ENCODE assay signal across 12 cellular contexts in genomic region chr12:80044694-80045046, GRCh38. TPM values are rescaled to one million over a fixed set of nuclear protein-coding genes. Genes with fewer than 3 reads are reported as not detected.
DNase-seq lines count a peak whose midpoint lies in the region; ATAC-seq and TF ChIP-seq lines count a peak whose summit lies in the region.
"Had no signal": no experiment of that assay in that cellular context is flagged by ENCODE, and none has a peak within 500 bp of the region (broad histone marks: within the 10 kb centered on the region; RNA-seq: fewer than 3 reads in every experiment).

No MANE protein-coding gene starts in this region.

- H3K4me1 Mint-ChIP-seq in CD4-positive, alpha-beta T cell (ENCODE audit: low read depth), result no peaks in the 10 kb centered on the region
- H3K4me1 Mint-ChIP-seq: activated naive CD4-positive, alpha-beta T cell treated with anti-CD3 and anti-CD28 coated beads, Interleukin-2, amount 50 U/mL, for 24 hours had no signal

- no peaks in the 10 kb centered on the region for H3K9me3 ChIP-seq in osteoblast (ENCODE audit: low read depth, low read length)
- H3K9me3 ChIP-seq in CD4-positive, alpha-beta T cell (ENCODE audit: control insufficient read depth, low read length), result no peaks in the 10 kb centered on the region

- H3K4me3 Mint-ChIP-seq in CD4-positive, alpha-beta T cell, result no peak overlapping the region
- H3K4me3 Mint-ChIP-seq: activated naive CD4-positive, alpha-beta T cell treated with anti-CD3 and anti-CD28 coated beads, Interleukin-2, amount 50 U/mL, for 24 hours had no signal

- DNase-seq in GM04503 (ENCODE audit: low read depth) (peak; percentile 82), brain microvascular endothelial cell (peak; percentile 87), osteoblast (ENCODE audit: insufficient read length, low spot score, missing footprints) (peak; percentile 72), anterior cingulate cortex (lab: John Stamatoyannopoulos, UW) (no peak)
- DNase-seq in CD4-positive, alpha-beta T cell, result no peak
- no peak for DNase-seq in activated CD8-positive, alpha-beta memory T cell treated with anti-CD3 and anti-CD28 coated beads, Interleukin-2, amount 50 U/mL, for 4 hours
- DNase-seq: activated CD4-positive, CD25-positive, alpha-beta regulatory T cell treated with anti-CD3 and anti-CD28 coated beads, Interleukin-2, amount 50 U/mL, for 72 hours; NCI-H1105 had no signal

- CTCF ChIA-PET in CD4-positive, alpha-beta T cell (lab: Charles Lee), result no interaction called here

- in situ Hi-C loops in brain microvascular endothelial cell (cut with HindIII; ENCODE audit: low pct_ligation_motif_present, low sequenced_read_pairs), result no loop called here

- H3K36me3 ChIP-seq in brain microvascular endothelial cell (replicated peaks) (no peaks in the 10 kb centered on the region), osteoblast (ENCODE audit: insufficient read depth, low read length) (no peaks in the 10 kb centered on the region)

- H3K27ac ChIP-seq in brain microvascular endothelial cell (peak overlapping the region; percentile 34), osteoblast (ENCODE audit: low read depth, low read length) (peak overlapping the region; percentile 74)
- no peak overlapping the region for H3K27ac ChIP-seq in CD4-positive, alpha-beta T cell (ENCODE audit: low read depth, low read length)
- H3K27ac ChIP-seq: hepatocyte had no signal

- H3K36me3 Mint-ChIP-seq in CD4-positive, alpha-beta T cell (ENCODE audit: low read depth), result no peaks in the 10 kb centered on the region
- H3K36me3 Mint-ChIP-seq: activated naive CD4-positive, alpha-beta T cell treated with anti-CD3 and anti-CD28 coated beads, Interleukin-2, amount 50 U/mL, for 24 hours had no signal

- H3K4me1 ChIP-seq in osteoblast (ENCODE audit: insufficient read depth, low read length), result peaks cover 46% of the 10 kb centered on the region

- H3K4me2 ChIP-seq in osteoblast (ENCODE audit: insufficient read depth, low read length), result peak overlapping the region; percentile 74
- H3K4me2 ChIP-seq: hepatocyte had no signal

- ATAC-seq in HG03439 (IDR thresholded peaks at IDR 0.05; ENCODE audit: unreplicated experiment) (peak; percentile 59), HG02642 (IDR thresholded peaks at IDR 0.05; ENCODE audit: poor library complexity, unreplicated experiment) (no peak)
- no peak for ATAC-seq in CD4-positive, alpha-beta T cell (ENCODE audit: poor library complexity)

- no peak overlapping the region for H3K4me3 ChIP-seq in brain microvascular endothelial cell (ENCODE audit: low read depth, low read length)
- H3K4me3 ChIP-seq in osteoblast (ENCODE audit: insufficient read depth, low read length), result no peak overlapping the region
- H3K4me3 ChIP-seq: hepatocyte had no signal

- H3K79me2 ChIP-seq in osteoblast (ENCODE audit: insufficient read depth, low read length), result no peaks in the 10 kb centered on the region
- H3K79me2 ChIP-seq: hepatocyte had no signal

- no peaks in the 10 kb centered on the region for H3K9me3 Mint-ChIP-seq in CD4-positive, alpha-beta T cell
- H3K9me3 Mint-ChIP-seq: activated naive CD4-positive, alpha-beta T cell treated with anti-CD3 and anti-CD28 coated beads, Interleukin-2, amount 50 U/mL, for 24 hours had no signal

- H4K20me1 ChIP-seq in osteoblast (ENCODE audit: insufficient read depth, low read length), result no peaks in the 10 kb centered on the region

- no peak overlapping the region for H3K27ac Mint-ChIP-seq in CD4-positive, alpha-beta T cell
- H3K27ac Mint-ChIP-seq: activated naive CD4-positive, alpha-beta T cell treated with anti-CD3 and anti-CD28 coated beads, Interleukin-2, amount 50 U/mL, for 24 hours had no signal

- H2AFZ ChIP-seq in osteoblast (ENCODE audit: low read length), result no peak overlapping the region
- H2AFZ ChIP-seq: hepatocyte had no signal

- POLR2A ChIA-PET in CD4-positive, alpha-beta T cell (lab: Charles Lee), result no interaction called here

- intact Hi-C loops in CD4-positive, alpha-beta T cell (cut with DNase I, micrococcal nuclease), result no loop called here

- TF ChIP-seq CTCF in brain microvascular endothelial cell (IDR thresholded peaks at IDR 0.05; ENCODE audit: low read depth, low read length, missing control alignments) (no peak), osteoblast (IDR thresholded peaks at IDR 0.05; ENCODE audit: extremely low read depth, low read depth, low read length) (no peak)
- TF ChIP-seq CTCF in CD4-positive, alpha-beta T cell (IDR thresholded peaks at IDR 0.05), result no peak

- peaks cover 5% of the 10 kb centered on the region for H3K27me3 Mint-ChIP-seq in CD4-positive, alpha-beta T cell
- H3K27me3 Mint-ChIP-seq: activated naive CD4-positive, alpha-beta T cell treated with anti-CD3 and anti-CD28 coated beads, Interleukin-2, amount 50 U/mL, for 24 hours had no signal

- no peaks in the 10 kb centered on the region for H3K27me3 ChIP-seq in brain microvascular endothelial cell (replicated peaks)
- H3K27me3 ChIP-seq in osteoblast (ENCODE audit: insufficient read depth, low read length), result no peaks in the 10 kb centered on the region
- no peaks in the 10 kb centered on the region for H3K27me3 ChIP-seq in CD4-positive, alpha-beta T cell (ENCODE audit: control insufficient read depth, insufficient read depth, low read length)
- H3K27me3 ChIP-seq: hepatocyte had no signal

RNA-seq across cellular contexts. Expression of gene OTOGL, which starts 54.7 kb away (rescaled TPM):
- total RNA-seq in osteoblast, result 0.36 and 0.59 TPM in 2 replicates
- not detected for total RNA-seq in CD4-positive, alpha-beta T cell

Comparison
In these comparisons a context has a peak if more than half of its experiments do, and no peak if none do; other contexts are left out.
1. DNase-seq: peak in GM04503 (single experiment), brain microvascular endothelial cell (single experiment) and osteoblast (single experiment); none in CD4-positive, alpha-beta T cell (0 of 10), anterior cingulate cortex (0 of 58) and activated CD8-positive, alpha-beta memory T cell treated with anti-CD3 and anti-CD28 coated beads, Interleukin-2, amount 50 U/mL, for 4 hours (single experiment).